14 cellular contexts compared by ENCODE assay signal in the genomic region with DNA sequence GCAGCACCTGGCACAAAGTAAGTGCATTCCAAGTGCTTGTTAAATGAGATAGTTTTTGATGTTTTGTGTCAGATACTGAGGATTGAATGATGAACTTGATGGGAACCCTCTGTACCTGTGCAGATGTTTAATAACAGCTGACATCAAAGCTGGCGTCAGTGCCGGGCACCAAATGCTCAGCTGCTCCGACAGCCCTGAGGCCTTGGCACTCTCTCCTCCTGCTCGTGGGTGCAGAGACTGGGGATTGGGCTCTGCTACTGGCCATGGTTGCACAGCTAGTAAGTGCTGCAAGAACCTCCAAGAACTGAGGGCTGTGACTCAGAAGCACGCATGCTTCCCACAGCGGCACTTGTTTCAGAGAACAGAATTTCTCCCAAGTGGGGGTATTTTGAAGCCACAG. TPM values are rescaled to one million over a fixed set of nuclear protein-coding genes. Genes with fewer than 3 reads are reported as not detected.
DNase-seq lines count a peak whose midpoint lies in the region; ATAC-seq and TF ChIP-seq lines count a peak whose summit lies in the region.
"Had no signal": no experiment of that assay in that cellular context is flagged by ENCODE, and none has a peak within 500 bp of the region (broad histone marks: within the 10 kb centered on the region; RNA-seq: fewer than 3 reads in every experiment).

No MANE protein-coding gene starts in this region.

- CTCF ChIA-PET in HEK293 (lab: Yijun Ruan, JAX) (no interaction called here), WTC11 (lab: Charles Lee) (no interaction called here)

- POLR2A ChIA-PET in HEK293 (lab: Yijun Ruan, JAX) (no interaction called here), WTC11 (lab: Charles Lee) (no interaction called here)

- no peaks in the 10 kb centered on the region for H3K27me3 ChIP-seq in psoas muscle (ENCODE audit: insufficient read depth in 3 of 3, low read length in 2 of 3)
- H3K27me3 ChIP-seq: BLaER1 treated with 17β-estradiol and CSF1 and Interleukin-3, amounts not matched to agents 10 nM and 100 nM had no signal

- H3K36me3 Mint-ChIP-seq in WTC11 (peaks cover 7% of the 10 kb centered on the region), CD14-positive monocyte (peaks cover 18 to 53% of the 10 kb centered on the region in 2 donors)

- intact Hi-C loops in psoas muscle (cut with DNase I) = no loop called here
- intact Hi-C loops in CD14-positive monocyte (cut with micrococcal nuclease) = no loop called here

- WGBS in psoas muscle, 3 donors = 51 to 64% (median 53%) methylated on average over 6 of the region's 6 CpGs

- no peak for DNase-seq in WTC11 (ENCODE audit: low spot score)
- peak in 1 of 2 donors; percentile 46 for DNase-seq in psoas muscle
- no peak for DNase-seq in CD14-positive monocyte (ENCODE audit: low spot score)
- DNase-seq: Caco-2; CD4-positive, alpha-beta T cell; GM23248 had no signal

- no peak overlapping the region for H3K4me3 Mint-ChIP-seq in WTC11
- no peak overlapping the region for H3K4me3 Mint-ChIP-seq in CD14-positive monocyte
- H3K4me3 Mint-ChIP-seq: B cell; CD4-positive, alpha-beta T cell had no signal

- H3K9me3 Mint-ChIP-seq in WTC11 (no peaks in the 10 kb centered on the region), CD14-positive monocyte (peaks cover 0 to 2% (median 0%) of the 10 kb centered on the region in 7 donors)
- H3K9me3 Mint-ChIP-seq: CD4-positive, alpha-beta T cell had no signal

- H3K27me3 Mint-ChIP-seq in WTC11 (ENCODE audit: low read depth) (no peaks in the 10 kb centered on the region), CD14-positive monocyte (ENCODE audit: low read depth in 3 of 3) (peaks cover 0 to 2% (median 0%) of the 10 kb centered on the region in 3 donors)
- H3K27me3 Mint-ChIP-seq: B cell; CD4-positive, alpha-beta T cell had no signal

- H3K27ac ChIP-seq in HEK293 (ENCODE audit: extremely low read depth, low read depth, low read length) (no peak overlapping the region), psoas muscle (peak overlapping the region; percentile 74)
- H3K27ac ChIP-seq: BLaER1 treated with 17β-estradiol and CSF1 and Interleukin-3, amounts not matched to agents 10 nM and 100 nM; GM23248; HL-60 had no signal

- H3K36me3 ChIP-seq in HEK293 (ENCODE audit: control insufficient read depth in 2 of 2, insufficient read depth in 1 of 2, low read length in 2 of 2) = peaks cover 0 to 7% of the 10 kb centered on the region in 2 experiments; a peak in 2 of 3 replicates
- H3K36me3 ChIP-seq in psoas muscle (ENCODE audit: insufficient read depth in 1 of 2, low read depth in 1 of 2) = peaks cover 2 to 17% of the 10 kb centered on the region in 2 donors
- H3K36me3 ChIP-seq: HAP-1 had no signal

- ATAC-seq in WTC11 = no peak
- peak in 2 of 4 donors; percentile 34 to 59 for ATAC-seq in psoas muscle
- ATAC-seq in GM19467 (IDR thresholded peaks at IDR 0.05; ENCODE audit: unreplicated experiment) = no peak
- no peak for ATAC-seq in GM18858 (IDR thresholded peaks at IDR 0.05; ENCODE audit: unreplicated experiment)
- ATAC-seq: K562 had no signal

- H3K9me3 ChIP-seq in HEK293 (ENCODE audit: control insufficient read depth, insufficient read depth, low read depth, low read length) (no peaks in the 10 kb centered on the region), psoas muscle (no peaks in the 10 kb centered on the region)
- H3K9me3 ChIP-seq: BLaER1 treated with 17β-estradiol and CSF1 and Interleukin-3, amounts not matched to agents 10 nM and 100 nM; Caco-2; HAP-1 had no signal

- 0 out of 2 replicates have a peak overlapping the region, but pooled peaks have one; percentile 11 for H3K27ac Mint-ChIP-seq in WTC11
- H3K27ac Mint-ChIP-seq in CD14-positive monocyte = peak overlapping the region in 1 of 7 donors; percentile 10
- H3K27ac Mint-ChIP-seq: B cell; CD4-positive, alpha-beta T cell had no signal

- H3K4me1 Mint-ChIP-seq in WTC11 (peaks cover 8% of the 10 kb centered on the region), CD14-positive monocyte (peaks cover 22% of the 10 kb centered on the region)

- H3K4me1 ChIP-seq in HEK293 (ENCODE audit: control insufficient read depth, insufficient read depth, low read length) (no peaks in the 10 kb centered on the region), psoas muscle (peaks cover 74% of the 10 kb centered on the region)

- H3K4me3 ChIP-seq in HEK293 (ENCODE audit: low read depth, low read length) (no peak overlapping the region), psoas muscle (no peak overlapping the region)
- H3K4me3 ChIP-seq: BLaER1 treated with 17β-estradiol and CSF1 and Interleukin-3, amounts not matched to agents 10 nM and 100 nM; GM23248; HAP-1; K562 had no signal

- no peak for TF ChIP-seq CTCF in HEK293 (tag by site-specific recombination; IDR thresholded peaks at IDR 0.05)
- no peak for TF ChIP-seq CTCF in WTC11 (IDR thresholded peaks at IDR 0.05)
- no peak for TF ChIP-seq CTCF in psoas muscle (IDR thresholded peaks at IDR 0.05)
- no peak for TF ChIP-seq CTCF in CD14-positive monocyte (IDR thresholded peaks at IDR 0.05)

TF ChIP-seq in HEK293, 187 proteins besides CTCF, POLR2A, EP300 and RAD21:
- TF ChIP-seq REPIN1 (tag by site-specific recombination; IDR thresholded peaks at IDR 0.05; ENCODE audit: low read depth) (no peak), ZNF626 (tag by site-specific recombination; IDR thresholded peaks at IDR 0.05) (no peak), ZNF664 (tag by site-specific recombination; IDR thresholded peaks at IDR 0.05) (peak; percentile 73; the same call in 1 of the 2 replicates)

TF ChIP-seq in WTC11, 78 proteins besides CTCF, POLR2A, EP300 and RAD21:
- no peak for TF ChIP-seq FOXJ3 (CRISPR knock-in tag; IDR thresholded peaks at IDR 0.05; ENCODE audit: borderline replicate concordance)
- TF ChIP-seq KAT7 (CRISPR knock-in tag; IDR thresholded peaks at IDR 0.05; ENCODE audit: borderline replicate concordance) = no peak
- TF ChIP-seq STAT6 (CRISPR knock-in tag; conservative IDR thresholded peaks at IDR 0.05; ENCODE audit: low read depth) = no peak
- TF ChIP-seq NFATC4 (CRISPR knock-in tag; IDR thresholded peaks at IDR 0.05) = no peak
- no peak for TF ChIP-seq MLX (CRISPR knock-in tag; IDR thresholded peaks at IDR 0.05)
- TF ChIP-seq, protein P1, sequence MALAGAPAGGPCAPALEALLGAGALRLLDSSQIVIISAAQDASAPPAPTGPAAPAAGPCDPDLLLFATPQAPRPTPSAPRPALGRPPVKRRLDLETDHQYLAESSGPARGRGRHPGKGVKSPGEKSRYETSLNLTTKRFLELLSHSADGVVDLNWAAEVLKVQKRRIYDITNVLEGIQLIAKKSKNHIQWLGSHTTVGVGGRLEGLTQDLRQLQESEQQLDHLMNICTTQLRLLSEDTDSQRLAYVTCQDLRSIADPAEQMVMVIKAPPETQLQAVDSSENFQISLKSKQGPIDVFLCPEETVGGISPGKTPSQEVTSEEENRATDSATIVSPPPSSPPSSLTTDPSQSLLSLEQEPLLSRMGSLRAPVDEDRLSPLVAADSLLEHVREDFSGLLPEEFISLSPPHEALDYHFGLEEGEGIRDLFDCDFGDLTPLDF (CRISPR knock-in tag; IDR thresholded peaks at IDR 0.05) = no peak
- TF ChIP-seq, protein P2, sequence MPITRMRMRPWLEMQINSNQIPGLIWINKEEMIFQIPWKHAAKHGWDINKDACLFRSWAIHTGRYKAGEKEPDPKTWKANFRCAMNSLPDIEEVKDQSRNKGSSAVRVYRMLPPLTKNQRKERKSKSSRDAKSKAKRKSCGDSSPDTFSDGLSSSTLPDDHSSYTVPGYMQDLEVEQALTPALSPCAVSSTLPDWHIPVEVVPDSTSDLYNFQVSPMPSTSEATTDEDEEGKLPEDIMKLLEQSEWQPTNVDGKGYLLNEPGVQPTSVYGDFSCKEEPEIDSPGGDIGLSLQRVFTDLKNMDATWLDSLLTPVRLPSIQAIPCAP (CRISPR knock-in tag; IDR thresholded peaks at IDR 0.05) = no peak
- TF ChIP-seq SOX15 (CRISPR knock-in tag; IDR thresholded peaks at IDR 0.05) = no peak
- no peak for TF ChIP-seq TEAD1 (CRISPR knock-in tag; IDR thresholded peaks at IDR 0.05)

RNA-seq across cellular contexts. Expression of gene LAMP1, which starts 5.9 kb away (rescaled TPM):
- total RNA-seq in WTC11 (2021) (135 to 150 TPM (median 140 TPM) in 3 replicates), psoas muscle (10 to 100 TPM; 53.7 to 71.5 (median 67.8) TPM)
- polyA plus RNA-seq in psoas muscle (10 to 100 TPM; 35.7 to 67.5 (median 60.1) TPM), CD14-positive monocyte (10 to 100 TPM; 22.0 to 24.5 TPM)
